In the genomic region with DNA sequence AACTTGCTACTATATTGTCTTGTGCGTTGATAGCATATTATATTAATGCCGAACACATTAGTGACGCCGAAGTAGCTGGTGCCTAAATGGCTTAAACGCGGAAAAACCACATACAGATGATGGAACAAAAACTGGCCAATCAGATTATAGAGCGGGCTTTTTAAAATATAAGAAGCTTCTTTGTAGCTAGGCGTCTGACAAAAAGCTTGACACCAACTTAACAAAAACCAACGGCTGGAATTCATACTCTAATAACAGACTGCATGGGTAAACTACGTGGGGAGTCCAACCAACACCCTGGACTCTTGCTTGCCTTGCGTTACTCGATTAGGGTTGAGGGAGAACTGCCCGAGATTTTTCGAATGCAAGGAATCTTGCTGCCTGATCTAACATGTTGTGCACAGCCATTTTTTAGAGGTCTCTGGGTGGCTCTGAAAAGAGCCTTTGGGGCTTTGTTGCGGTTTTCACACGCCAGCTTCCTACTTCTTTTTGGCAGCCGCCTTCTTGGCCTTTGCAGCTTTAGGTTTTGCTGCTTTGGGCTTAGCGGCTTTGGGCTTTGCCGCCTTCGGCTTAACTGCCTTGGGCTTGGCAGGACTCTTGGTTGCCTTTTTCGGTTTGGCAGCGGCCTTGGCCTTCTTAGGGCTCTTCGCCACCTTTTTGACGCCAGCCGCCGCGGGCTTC, we compare ENCODE assay signal across 1 cellular context.
TF ChIP-seq lines count a peak whose summit lies in the region.

No MANE protein-coding gene starts in this region.

TF ChIP-seq in K562, 482 proteins besides CTCF, POLR2A, EP300 and RAD21 (continued from another document):
- TF ChIP-seq, protein P1, sequence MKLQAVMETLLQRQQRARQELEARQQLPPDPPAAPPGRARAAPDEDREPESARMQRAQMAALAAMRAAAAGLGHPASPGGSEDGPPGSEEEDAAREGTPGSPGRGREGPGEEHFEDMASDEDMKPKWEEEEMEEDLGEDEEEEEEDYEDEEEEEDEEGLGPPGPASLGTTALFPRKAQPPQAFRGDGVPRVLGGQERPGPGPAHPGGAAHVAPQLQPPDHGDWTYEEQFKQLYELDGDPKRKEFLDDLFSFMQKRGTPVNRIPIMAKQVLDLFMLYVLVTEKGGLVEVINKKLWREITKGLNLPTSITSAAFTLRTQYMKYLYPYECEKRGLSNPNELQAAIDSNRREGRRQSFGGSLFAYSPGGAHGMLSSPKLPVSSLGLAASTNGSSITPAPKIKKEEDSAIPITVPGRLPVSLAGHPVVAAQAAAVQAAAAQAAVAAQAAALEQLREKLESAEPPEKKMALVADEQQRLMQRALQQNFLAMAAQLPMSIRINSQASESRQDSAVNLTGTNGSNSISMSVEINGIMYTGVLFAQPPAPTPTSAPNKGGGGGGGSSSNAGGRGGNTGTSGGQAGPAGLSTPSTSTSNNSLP (IDR thresholded peaks at IDR 0.05; ENCODE audit: borderline replicate concordance, low read depth, low read length) = no peak
- TF ChIP-seq RERE (CRISPR knock-in tag; IDR thresholded peaks at IDR 0.05; ENCODE audit: borderline replicate concordance) = no peak
- 0 out of 2 replicates have a peak, but pooled peaks have one; percentile 15 for TF ChIP-seq CBX1 (IDR thresholded peaks at IDR 0.05; ENCODE audit: low read depth)
- no peak for TF ChIP-seq PHB2 (IDR thresholded peaks at IDR 0.05; ENCODE audit: low read depth)
- TF ChIP-seq ZNF140 (CRISPR knock-in tag; IDR thresholded peaks at IDR 0.05) = no peak
- TF ChIP-seq, protein P2, sequence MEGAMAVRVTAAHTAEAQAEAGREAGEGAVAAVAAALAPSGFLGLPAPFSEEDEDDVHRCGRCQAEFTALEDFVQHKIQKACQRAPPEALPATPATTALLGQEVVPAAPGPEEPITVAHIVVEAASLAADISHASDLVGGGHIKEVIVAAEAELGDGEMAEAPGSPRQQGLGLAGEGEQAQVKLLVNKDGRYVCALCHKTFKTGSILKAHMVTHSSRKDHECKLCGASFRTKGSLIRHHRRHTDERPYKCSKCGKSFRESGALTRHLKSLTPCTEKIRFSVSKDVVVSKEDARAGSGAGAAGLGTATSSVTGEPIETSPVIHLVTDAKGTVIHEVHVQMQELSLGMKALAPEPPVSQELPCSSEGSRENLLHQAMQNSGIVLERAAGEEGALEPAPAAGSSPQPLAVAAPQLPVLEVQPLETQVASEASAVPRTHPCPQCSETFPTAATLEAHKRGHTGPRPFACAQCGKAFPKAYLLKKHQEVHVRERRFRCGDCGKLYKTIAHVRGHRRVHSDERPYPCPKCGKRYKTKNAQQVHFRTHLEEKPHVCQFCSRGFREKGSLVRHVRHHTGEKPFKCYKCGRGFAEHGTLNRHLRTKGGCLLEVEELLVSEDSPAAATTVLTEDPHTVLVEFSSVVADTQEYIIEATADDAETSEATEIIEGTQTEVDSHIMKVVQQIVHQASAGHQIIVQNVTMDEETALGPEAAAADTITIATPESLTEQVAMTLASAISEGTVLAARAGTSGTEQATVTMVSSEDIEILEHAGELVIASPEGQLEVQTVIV (CRISPR knock-in tag; IDR thresholded peaks at IDR 0.05; ENCODE audit: borderline replicate concordance) = no peak
- TF ChIP-seq HNRNPLL (IDR thresholded peaks at IDR 0.05; ENCODE audit: low read depth, low read length, poor library complexity, severe bottlenecking) = peak; percentile 53
- peak in 1 of 2 experiments; percentile 50; a peak in 1 of 4 replicates for TF ChIP-seq SIN3A (IDR thresholded peaks at IDR 0.05; ENCODE audit: borderline replicate concordance in 2 of 2, control insufficient read depth in 1 of 2, low read depth in 2 of 2, low read length in 2 of 2)
- no peak for TF ChIP-seq IFI16 (CRISPR knock-in tag; IDR thresholded peaks at IDR 0.05)
- TF ChIP-seq SUPT5H (IDR thresholded peaks at IDR 0.05) = peak; percentile 2
- peak; percentile 40; the same call in 1 of the 2 replicates for TF ChIP-seq MYBL2 (IDR thresholded peaks at IDR 0.05; ENCODE audit: low read depth)
- TF ChIP-seq MYBL2 (CRISPR knock-in tag; IDR thresholded peaks at IDR 0.05; ENCODE audit: borderline replicate concordance) = no peak; the same call in 1 of the 2 replicates
- TF ChIP-seq HNRNPL (IDR thresholded peaks at IDR 0.05; ENCODE audit: low read depth, low read length) = peak; percentile 53; the same call in 1 of the 2 replicates
- TF ChIP-seq ATF6 (CRISPR knock-in tag; IDR thresholded peaks at IDR 0.05) = no peak
- 0 out of 2 replicates have a peak, but pooled peaks have one; percentile 19 for TF ChIP-seq PML (IDR thresholded peaks at IDR 0.05; ENCODE audit: low read length)
- no peak for TF ChIP-seq ARID1B (IDR thresholded peaks at IDR 0.05)
- TF ChIP-seq SAP30 (IDR thresholded peaks at IDR 0.05; ENCODE audit: borderline replicate concordance, insufficient read depth, low read depth, low read length, poor library complexity, severe bottlenecking) = peak; percentile 66
- TF ChIP-seq MEF2D (tag; conservative IDR thresholded peaks at IDR 0.05; ENCODE audit: low read depth) = no peak
- peak; percentile 85; the same call in 1 of the 2 replicates for TF ChIP-seq ZBED1 (IDR thresholded peaks at IDR 0.05)
- TF ChIP-seq ATF1 (CRISPR knock-in tag; IDR thresholded peaks at IDR 0.05) = no peak
- no peak for TF ChIP-seq ATF1 (tag; IDR thresholded peaks at IDR 0.05)
- no peak for TF ChIP-seq KAT2B (IDR thresholded peaks at IDR 0.05; ENCODE audit: low read depth, low read length)
- peak in 1 of 2 experiments; percentile 9 for TF ChIP-seq E2F6 (IDR thresholded peaks at IDR 0.05; ENCODE audit: borderline replicate concordance in 1 of 2, extremely low read depth in 1 of 2, insufficient read depth in 1 of 2, insufficient read length in 1 of 2, low read depth in 1 of 2, low read length in 1 of 2, poor library complexity in 1 of 2, severe bottlenecking in 1 of 2)
- TF ChIP-seq NFRKB (IDR thresholded peaks at IDR 0.05; ENCODE audit: low read depth) = no peak
- TF ChIP-seq MTA3 (IDR thresholded peaks at IDR 0.05; ENCODE audit: borderline replicate concordance) = 0 out of 2 replicates have a peak, but pooled peaks have one; percentile 19
- peak; percentile 81 for TF ChIP-seq FUS (optimal IDR thresholded peaks at IDR 0.05; ENCODE audit: low read depth, low read length)
